In the genomic region with DNA sequence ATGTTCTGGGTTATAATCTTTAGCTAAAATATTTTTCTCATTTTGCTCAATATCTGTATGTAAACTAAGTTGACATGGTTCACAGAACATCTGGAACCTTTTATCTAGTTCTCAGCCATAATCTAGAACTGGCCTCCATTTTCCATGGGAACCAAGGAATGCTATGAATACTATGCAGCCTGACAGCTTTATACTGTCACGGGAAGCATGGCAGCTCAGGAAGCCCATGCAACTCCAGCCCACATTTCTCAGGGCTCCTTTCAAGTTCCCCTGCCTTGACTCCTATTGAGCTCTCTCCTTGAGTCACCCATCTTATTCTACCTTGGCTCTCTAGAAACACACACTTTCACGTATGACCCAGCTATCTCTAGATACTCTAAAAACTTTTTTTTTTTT, we compare ENCODE assay signal across 1 cellular context.
TF ChIP-seq lines count a peak whose summit lies in the region.

No MANE protein-coding gene starts in this region.

TF ChIP-seq in K562, 482 proteins besides CTCF, POLR2A, EP300 and RAD21 (continues in another document):
- TF ChIP-seq ILF3 (IDR thresholded peaks at IDR 0.05; ENCODE audit: borderline replicate concordance) (peak; percentile 61; the same call in 1 of the 2 replicates), HDAC1 (IDR thresholded peaks at IDR 0.05) (peak in 1 of 2 experiments; percentile 15; a peak in 1 of 4 replicates), YY1 (IDR thresholded peaks at IDR 0.05; ENCODE audit: borderline replicate concordance in 1 of 3, control insufficient read depth in 1 of 3, extremely low read depth in 1 of 3, insufficient read depth in 3 of 3, insufficient read length in 1 of 3, insufficient replicate concordance in 2 of 3, low read depth in 1 of 3, low read length in 2 of 3) (peak in 2 of 3 experiments; percentile 37 to 88), ETV5 (CRISPR knock-in tag; IDR thresholded peaks at IDR 0.05; ENCODE audit: low read depth) (no peak), ZNF354B (CRISPR knock-in tag; IDR thresholded peaks at IDR 0.05) (no peak), SPI1 (IDR thresholded peaks at IDR 0.05; ENCODE audit: borderline replicate concordance, low read depth, low read length) (0 out of 2 replicates have a peak, but pooled peaks have one; percentile 14), SIN3A (IDR thresholded peaks at IDR 0.05; ENCODE audit: borderline replicate concordance in 2 of 2, control insufficient read depth in 1 of 2, low read depth in 2 of 2, low read length in 2 of 2) (peak in 1 of 2 experiments; percentile 53; a peak in 1 of 4 replicates), NFXL1 (CRISPR knock-in tag; IDR thresholded peaks at IDR 0.05) (0 out of 2 replicates have a peak, but pooled peaks have one; percentile 6), HMG20A (CRISPR knock-in tag; conservative IDR thresholded peaks at IDR 0.05) (no peak), MXI1 (IDR thresholded peaks at IDR 0.05; ENCODE audit: low read depth, low read length) (peak; percentile 64; the same call in 1 of the 2 replicates), DDX20 (tag; IDR thresholded peaks at IDR 0.05; ENCODE audit: low read depth) (0 out of 2 replicates have a peak, but pooled peaks have one; percentile 23), NFE2 (IDR thresholded peaks at IDR 0.05; ENCODE audit: low read depth) (no peak), ZBTB17 (CRISPR knock-in tag; IDR thresholded peaks at IDR 0.05) (0 out of 2 replicates have a peak, but pooled peaks have one; percentile 71), BHLHE40 (IDR thresholded peaks at IDR 0.05; ENCODE audit: low read length) (0 out of 2 replicates have a peak, but pooled peaks have one; percentile 9), ZNF589 (CRISPR knock-in tag; IDR thresholded peaks at IDR 0.05; ENCODE audit: low read depth) (peak; percentile 88; the same call in 1 of the 2 replicates), STAT5A (IDR thresholded peaks at IDR 0.05; ENCODE audit: borderline replicate concordance, low read length) (0 out of 2 replicates have a peak, but pooled peaks have one; percentile 33), NFE2L1 (tag; IDR thresholded peaks at IDR 0.05; ENCODE audit: borderline replicate concordance, low read depth) (peak; percentile 12; the same call in 1 of the 2 replicates), PTRF (tag; IDR thresholded peaks at IDR 0.05) (0 out of 2 replicates have a peak, but pooled peaks have one; percentile 21), JUND (IDR thresholded peaks at IDR 0.05; ENCODE audit: borderline replicate concordance, low read depth, low read length) (no peak), JUND (tag; IDR thresholded peaks at IDR 0.05; ENCODE audit: borderline replicate concordance, low read depth, low read length) (0 out of 3 replicates have a peak, but pooled peaks have one; percentile 4), CSDE1 (IDR thresholded peaks at IDR 0.05) (no peak), ZNF3 (CRISPR knock-in tag; IDR thresholded peaks at IDR 0.05) (no peak), RBFOX2 (IDR thresholded peaks at IDR 0.05; ENCODE audit: low read depth, low read length) (peak; percentile 11; the same call in 1 of the 2 replicates), TBP (optimal IDR thresholded peaks at IDR 0.05; ENCODE audit: low read depth, low read length) (peak; percentile 21), ZNF644 (tag; IDR thresholded peaks at IDR 0.05; ENCODE audit: low read depth) (no peak), NFYB (IDR thresholded peaks at IDR 0.05; ENCODE audit: extremely low read depth, insufficient read length) (no peak), ZNF57 (CRISPR knock-in tag; IDR thresholded peaks at IDR 0.05) (no peak), NCOA4 (IDR thresholded peaks at IDR 0.05; ENCODE audit: partially characterized antibody) (no peak), CREM (IDR thresholded peaks at IDR 0.05; ENCODE audit: low read depth) (0 out of 2 replicates have a peak, but pooled peaks have one; percentile 11), MBD2 (IDR thresholded peaks at IDR 0.05; ENCODE audit: borderline replicate concordance, low read depth) (no peak), SMC3 (conservative IDR thresholded peaks at IDR 0.05; ENCODE audit: insufficient read depth, low read depth, low read length) (no peak), NR3C1 (CRISPR knock-in tag; IDR thresholded peaks at IDR 0.05) (no peak), MYC (IDR thresholded peaks at IDR 0.05; ENCODE audit: low read depth, low read length) (peak; percentile 24; the same call in 1 of the 2 replicates), MYC (CRISPR knock-in tag; IDR thresholded peaks at IDR 0.05; ENCODE audit: borderline replicate concordance, low read depth) (no peak), EHMT2 (IDR thresholded peaks at IDR 0.05) (peak; percentile 58; the same call in 1 of the 2 replicates)
- TF ChIP-seq, protein P1, sequence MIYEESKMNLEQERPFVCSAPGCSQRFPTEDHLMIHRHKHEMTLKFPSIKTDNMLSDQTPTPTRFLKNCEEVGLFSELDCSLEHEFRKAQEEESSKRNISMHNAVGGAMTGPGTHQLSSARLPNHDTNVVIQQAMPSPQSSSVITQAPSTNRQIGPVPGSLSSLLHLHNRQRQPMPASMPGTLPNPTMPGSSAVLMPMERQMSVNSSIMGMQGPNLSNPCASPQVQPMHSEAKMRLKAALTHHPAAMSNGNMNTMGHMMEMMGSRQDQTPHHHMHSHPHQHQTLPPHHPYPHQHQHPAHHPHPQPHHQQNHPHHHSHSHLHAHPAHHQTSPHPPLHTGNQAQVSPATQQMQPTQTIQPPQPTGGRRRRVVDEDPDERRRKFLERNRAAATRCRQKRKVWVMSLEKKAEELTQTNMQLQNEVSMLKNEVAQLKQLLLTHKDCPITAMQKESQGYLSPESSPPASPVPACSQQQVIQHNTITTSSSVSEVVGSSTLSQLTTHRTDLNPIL (CRISPR knock-in tag; IDR thresholded peaks at IDR 0.05): no peak
- TF ChIP-seq, protein P2, sequence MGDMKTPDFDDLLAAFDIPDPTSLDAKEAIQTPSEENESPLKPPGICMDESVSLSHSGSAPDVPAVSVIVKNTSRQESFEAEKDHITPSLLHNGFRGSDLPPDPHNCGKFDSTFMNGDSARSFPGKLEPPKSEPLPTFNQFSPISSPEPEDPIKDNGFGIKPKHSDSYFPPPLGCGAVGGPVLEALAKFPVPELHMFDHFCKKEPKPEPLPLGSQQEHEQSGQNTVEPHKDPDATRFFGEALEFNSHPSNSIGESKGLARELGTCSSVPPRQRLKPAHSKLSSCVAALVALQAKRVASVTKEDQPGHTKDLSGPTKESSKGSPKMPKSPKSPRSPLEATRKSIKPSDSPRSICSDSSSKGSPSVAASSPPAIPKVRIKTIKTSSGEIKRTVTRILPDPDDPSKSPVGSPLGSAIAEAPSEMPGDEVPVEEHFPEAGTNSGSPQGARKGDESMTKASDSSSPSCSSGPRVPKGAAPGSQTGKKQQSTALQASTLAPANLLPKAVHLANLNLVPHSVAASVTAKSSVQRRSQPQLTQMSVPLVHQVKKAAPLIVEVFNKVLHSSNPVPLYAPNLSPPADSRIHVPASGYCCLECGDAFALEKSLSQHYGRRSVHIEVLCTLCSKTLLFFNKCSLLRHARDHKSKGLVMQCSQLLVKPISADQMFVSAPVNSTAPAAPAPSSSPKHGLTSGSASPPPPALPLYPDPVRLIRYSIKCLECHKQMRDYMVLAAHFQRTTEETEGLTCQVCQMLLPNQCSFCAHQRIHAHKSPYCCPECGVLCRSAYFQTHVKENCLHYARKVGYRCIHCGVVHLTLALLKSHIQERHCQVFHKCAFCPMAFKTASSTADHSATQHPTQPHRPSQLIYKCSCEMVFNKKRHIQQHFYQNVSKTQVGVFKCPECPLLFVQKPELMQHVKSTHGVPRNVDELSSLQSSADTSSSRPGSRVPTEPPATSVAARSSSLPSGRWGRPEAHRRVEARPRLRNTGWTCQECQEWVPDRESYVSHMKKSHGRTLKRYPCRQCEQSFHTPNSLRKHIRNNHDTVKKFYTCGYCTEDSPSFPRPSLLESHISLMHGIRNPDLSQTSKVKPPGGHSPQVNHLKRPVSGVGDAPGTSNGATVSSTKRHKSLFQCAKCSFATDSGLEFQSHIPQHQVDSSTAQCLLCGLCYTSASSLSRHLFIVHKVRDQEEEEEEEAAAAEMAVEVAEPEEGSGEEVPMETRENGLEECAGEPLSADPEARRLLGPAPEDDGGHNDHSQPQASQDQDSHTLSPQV (IDR thresholded peaks at IDR 0.05): peak; percentile 77; the same call in 1 of the 2 replicates
- TF ChIP-seq, protein P3, sequence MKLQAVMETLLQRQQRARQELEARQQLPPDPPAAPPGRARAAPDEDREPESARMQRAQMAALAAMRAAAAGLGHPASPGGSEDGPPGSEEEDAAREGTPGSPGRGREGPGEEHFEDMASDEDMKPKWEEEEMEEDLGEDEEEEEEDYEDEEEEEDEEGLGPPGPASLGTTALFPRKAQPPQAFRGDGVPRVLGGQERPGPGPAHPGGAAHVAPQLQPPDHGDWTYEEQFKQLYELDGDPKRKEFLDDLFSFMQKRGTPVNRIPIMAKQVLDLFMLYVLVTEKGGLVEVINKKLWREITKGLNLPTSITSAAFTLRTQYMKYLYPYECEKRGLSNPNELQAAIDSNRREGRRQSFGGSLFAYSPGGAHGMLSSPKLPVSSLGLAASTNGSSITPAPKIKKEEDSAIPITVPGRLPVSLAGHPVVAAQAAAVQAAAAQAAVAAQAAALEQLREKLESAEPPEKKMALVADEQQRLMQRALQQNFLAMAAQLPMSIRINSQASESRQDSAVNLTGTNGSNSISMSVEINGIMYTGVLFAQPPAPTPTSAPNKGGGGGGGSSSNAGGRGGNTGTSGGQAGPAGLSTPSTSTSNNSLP (IDR thresholded peaks at IDR 0.05; ENCODE audit: borderline replicate concordance, low read depth, low read length): no peak
- TF ChIP-seq, protein P4, sequence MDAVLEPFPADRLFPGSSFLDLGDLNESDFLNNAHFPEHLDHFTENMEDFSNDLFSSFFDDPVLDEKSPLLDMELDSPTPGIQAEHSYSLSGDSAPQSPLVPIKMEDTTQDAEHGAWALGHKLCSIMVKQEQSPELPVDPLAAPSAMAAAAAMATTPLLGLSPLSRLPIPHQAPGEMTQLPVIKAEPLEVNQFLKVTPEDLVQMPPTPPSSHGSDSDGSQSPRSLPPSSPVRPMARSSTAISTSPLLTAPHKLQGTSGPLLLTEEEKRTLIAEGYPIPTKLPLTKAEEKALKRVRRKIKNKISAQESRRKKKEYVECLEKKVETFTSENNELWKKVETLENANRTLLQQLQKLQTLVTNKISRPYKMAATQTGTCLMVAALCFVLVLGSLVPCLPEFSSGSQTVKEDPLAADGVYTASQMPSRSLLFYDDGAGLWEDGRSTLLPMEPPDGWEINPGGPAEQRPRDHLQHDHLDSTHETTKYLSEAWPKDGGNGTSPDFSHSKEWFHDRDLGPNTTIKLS (IDR thresholded peaks at IDR 0.05; ENCODE audit: borderline replicate concordance, low read depth): peak; percentile 99
- TF ChIP-seq, protein P5, sequence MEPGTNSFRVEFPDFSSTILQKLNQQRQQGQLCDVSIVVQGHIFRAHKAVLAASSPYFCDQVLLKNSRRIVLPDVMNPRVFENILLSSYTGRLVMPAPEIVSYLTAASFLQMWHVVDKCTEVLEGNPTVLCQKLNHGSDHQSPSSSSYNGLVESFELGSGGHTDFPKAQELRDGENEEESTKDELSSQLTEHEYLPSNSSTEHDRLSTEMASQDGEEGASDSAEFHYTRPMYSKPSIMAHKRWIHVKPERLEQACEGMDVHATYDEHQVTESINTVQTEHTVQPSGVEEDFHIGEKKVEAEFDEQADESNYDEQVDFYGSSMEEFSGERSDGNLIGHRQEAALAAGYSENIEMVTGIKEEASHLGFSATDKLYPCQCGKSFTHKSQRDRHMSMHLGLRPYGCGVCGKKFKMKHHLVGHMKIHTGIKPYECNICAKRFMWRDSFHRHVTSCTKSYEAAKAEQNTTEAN (CRISPR knock-in tag; IDR thresholded peaks at IDR 0.05): 0 out of 2 replicates have a peak, but pooled peaks have one; percentile 34
- TF ChIP-seq, protein P6, sequence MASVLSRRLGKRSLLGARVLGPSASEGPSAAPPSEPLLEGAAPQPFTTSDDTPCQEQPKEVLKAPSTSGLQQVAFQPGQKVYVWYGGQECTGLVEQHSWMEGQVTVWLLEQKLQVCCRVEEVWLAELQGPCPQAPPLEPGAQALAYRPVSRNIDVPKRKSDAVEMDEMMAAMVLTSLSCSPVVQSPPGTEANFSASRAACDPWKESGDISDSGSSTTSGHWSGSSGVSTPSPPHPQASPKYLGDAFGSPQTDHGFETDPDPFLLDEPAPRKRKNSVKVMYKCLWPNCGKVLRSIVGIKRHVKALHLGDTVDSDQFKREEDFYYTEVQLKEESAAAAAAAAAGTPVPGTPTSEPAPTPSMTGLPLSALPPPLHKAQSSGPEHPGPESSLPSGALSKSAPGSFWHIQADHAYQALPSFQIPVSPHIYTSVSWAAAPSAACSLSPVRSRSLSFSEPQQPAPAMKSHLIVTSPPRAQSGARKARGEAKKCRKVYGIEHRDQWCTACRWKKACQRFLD (CRISPR knock-in tag; IDR thresholded peaks at IDR 0.05): peak; percentile 6; the same call in 1 of the 2 replicates
- TF ChIP-seq, protein P7, sequence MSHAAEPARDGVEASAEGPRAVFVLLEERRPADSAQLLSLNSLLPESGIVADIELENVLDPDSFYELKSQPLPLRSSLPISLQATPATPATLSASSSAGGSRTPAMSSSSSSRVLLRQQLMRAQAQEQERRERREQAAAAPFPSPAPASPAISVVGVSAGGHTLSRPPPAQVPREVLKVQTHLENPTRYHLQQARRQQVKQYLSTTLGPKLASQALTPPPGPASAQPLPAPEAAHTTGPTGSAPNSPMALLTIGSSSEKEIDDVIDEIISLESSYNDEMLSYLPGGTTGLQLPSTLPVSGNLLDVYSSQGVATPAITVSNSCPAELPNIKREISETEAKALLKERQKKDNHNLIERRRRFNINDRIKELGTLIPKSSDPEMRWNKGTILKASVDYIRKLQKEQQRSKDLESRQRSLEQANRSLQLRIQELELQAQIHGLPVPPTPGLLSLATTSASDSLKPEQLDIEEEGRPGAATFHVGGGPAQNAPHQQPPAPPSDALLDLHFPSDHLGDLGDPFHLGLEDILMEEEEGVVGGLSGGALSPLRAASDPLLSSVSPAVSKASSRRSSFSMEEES (CRISPR knock-in tag; IDR thresholded peaks at IDR 0.05): no peak
- TF ChIP-seq, protein P8, sequence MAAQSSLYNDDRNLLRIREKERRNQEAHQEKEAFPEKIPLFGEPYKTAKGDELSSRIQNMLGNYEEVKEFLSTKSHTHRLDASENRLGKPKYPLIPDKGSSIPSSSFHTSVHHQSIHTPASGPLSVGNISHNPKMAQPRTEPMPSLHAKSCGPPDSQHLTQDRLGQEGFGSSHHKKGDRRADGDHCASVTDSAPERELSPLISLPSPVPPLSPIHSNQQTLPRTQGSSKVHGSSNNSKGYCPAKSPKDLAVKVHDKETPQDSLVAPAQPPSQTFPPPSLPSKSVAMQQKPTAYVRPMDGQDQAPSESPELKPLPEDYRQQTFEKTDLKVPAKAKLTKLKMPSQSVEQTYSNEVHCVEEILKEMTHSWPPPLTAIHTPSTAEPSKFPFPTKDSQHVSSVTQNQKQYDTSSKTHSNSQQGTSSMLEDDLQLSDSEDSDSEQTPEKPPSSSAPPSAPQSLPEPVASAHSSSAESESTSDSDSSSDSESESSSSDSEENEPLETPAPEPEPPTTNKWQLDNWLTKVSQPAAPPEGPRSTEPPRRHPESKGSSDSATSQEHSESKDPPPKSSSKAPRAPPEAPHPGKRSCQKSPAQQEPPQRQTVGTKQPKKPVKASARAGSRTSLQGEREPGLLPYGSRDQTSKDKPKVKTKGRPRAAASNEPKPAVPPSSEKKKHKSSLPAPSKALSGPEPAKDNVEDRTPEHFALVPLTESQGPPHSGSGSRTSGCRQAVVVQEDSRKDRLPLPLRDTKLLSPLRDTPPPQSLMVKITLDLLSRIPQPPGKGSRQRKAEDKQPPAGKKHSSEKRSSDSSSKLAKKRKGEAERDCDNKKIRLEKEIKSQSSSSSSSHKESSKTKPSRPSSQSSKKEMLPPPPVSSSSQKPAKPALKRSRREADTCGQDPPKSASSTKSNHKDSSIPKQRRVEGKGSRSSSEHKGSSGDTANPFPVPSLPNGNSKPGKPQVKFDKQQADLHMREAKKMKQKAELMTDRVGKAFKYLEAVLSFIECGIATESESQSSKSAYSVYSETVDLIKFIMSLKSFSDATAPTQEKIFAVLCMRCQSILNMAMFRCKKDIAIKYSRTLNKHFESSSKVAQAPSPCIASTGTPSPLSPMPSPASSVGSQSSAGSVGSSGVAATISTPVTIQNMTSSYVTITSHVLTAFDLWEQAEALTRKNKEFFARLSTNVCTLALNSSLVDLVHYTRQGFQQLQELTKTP (IDR thresholded peaks at IDR 0.05; ENCODE audit: low read depth in 1 of 2, partially characterized antibody in 2 of 2): peak in 1 of 2 experiments; percentile 4
